16 cellular contexts compared by ENCODE assay signal in genomic region chr13:75764251-75764650, GRCh38.
A peak's percentile ranks its signal among the peaks of the same experiment; 100 is the strongest.
DNase-seq lines count a peak whose midpoint lies in the region; ATAC-seq and TF ChIP-seq lines count a peak whose summit lies in the region.
"Had no signal": no experiment of that assay in that cellular context is flagged by ENCODE, and none has a peak within 500 bp of the region (broad histone marks: within the 10 kb centered on the region; RNA-seq: fewer than 3 reads in every experiment).

No MANE protein-coding gene starts in this region.

- H3K27ac Mint-ChIP-seq in HFFc6 = peak overlapping the region; percentile 45
- peak overlapping the region; percentile 60 for H3K27ac Mint-ChIP-seq in osteocyte (ENCODE audit: unreplicated experiment)
- no peak overlapping the region for H3K27ac Mint-ChIP-seq in activated CD8-positive, alpha-beta memory T cell treated with anti-CD3 and anti-CD28 coated beads, Interleukin-2, amount 10 ng/mL, durations not matched to agents 7 days and 5 days
- H3K27ac Mint-ChIP-seq: activated T-helper 1 cell treated with anti-CD3 and anti-CD28 coated beads, Interleukin-12 subunit alpha, Interleukin-12 subunit beta, Interleukin-2, Interleukin-4 antibody, amounts not matched to agents 30 ng/mL and 10 ng/mL and 1 ng/mL, durations not matched to agents 14 hours and 24 hours and 36 hours; stimulated activated naive B cell treated with anti-CD40 and anti-IgM and Interleukin-4, amounts not matched to agents 10 μg/mL and 1 μg/mL and 100 μg/mL, for 72 hours had no signal

- H3K27me3 ChIP-seq in BE2C (no peaks in the 10 kb centered on the region), esophagus (ENCODE audit: control insufficient read depth in 1 of 2, insufficient read depth in 2 of 2, low read length in 2 of 2) (no peaks in the 10 kb centered on the region)
- H3K27me3 ChIP-seq: SJSA1, vagina had no signal

- no peak overlapping the region for H3K4me3 ChIP-seq in BE2C (ENCODE audit: low read depth, low read length)
- H3K4me3 ChIP-seq in esophagus (ENCODE audit: low read depth in 1 of 2, low read length in 2 of 2) = peak overlapping the region; percentile 42 to 60
- H3K4me3 ChIP-seq: SJSA1, vagina had no signal

- peak overlapping the region in 1 of 2 donors; percentile 64 for H3K27ac ChIP-seq in esophagus (ENCODE audit: low read depth in 2 of 2, low read length in 1 of 2)
- H3K27ac ChIP-seq: HL-60, SJSA1, vagina had no signal

- 83 to 84% methylated on average over 2 of the region's 2 CpGs for WGBS in esophagus, 2 donors

- H3K36me3 Mint-ChIP-seq in HFFc6 (ENCODE audit: low read depth) (peaks cover 59% of the 10 kb centered on the region), osteocyte (ENCODE audit: unreplicated experiment) (peaks cover 15% of the 10 kb centered on the region)
- H3K36me3 Mint-ChIP-seq in activated CD8-positive, alpha-beta memory T cell treated with anti-CD3 and anti-CD28 coated beads, Interleukin-2, amount 10 ng/mL, durations not matched to agents 7 days and 5 days = peaks cover 10% of the 10 kb centered on the region

- TF ChIP-seq CTCF in BE2C (IDR thresholded peaks at IDR 0.05; ENCODE audit: low read depth, low read length) (no peak), HFFc6 (IDR thresholded peaks at IDR 0.05) (no peak), osteocyte (IDR thresholded peaks at IDR 0.05) (no peak)

- H3K4me1 Mint-ChIP-seq in HFFc6 (ENCODE audit: low read depth) = peaks cover 90% of the 10 kb centered on the region
- peaks cover 63% of the 10 kb centered on the region for H3K4me1 Mint-ChIP-seq in osteocyte (ENCODE audit: unreplicated experiment)
- H3K4me1 Mint-ChIP-seq in activated CD8-positive, alpha-beta memory T cell treated with anti-CD3 and anti-CD28 coated beads, Interleukin-2, amount 10 ng/mL, durations not matched to agents 7 days and 5 days = peaks cover 29% of the 10 kb centered on the region

- CTCF ChIA-PET in activated CD8-positive, alpha-beta memory T cell treated with anti-CD3 and anti-CD28 coated beads, Interleukin-2, amount 10 ng/mL, durations not matched to agents 7 days and 5 days (lab: Charles Lee) = no interaction called here

- peaks cover 5% of the 10 kb centered on the region; the same call in 1 of the 2 replicates for H3K9me3 Mint-ChIP-seq in HFFc6
- H3K9me3 Mint-ChIP-seq in osteocyte (ENCODE audit: unreplicated experiment) = peaks cover 7% of the 10 kb centered on the region
- peaks cover 2% of the 10 kb centered on the region for H3K9me3 Mint-ChIP-seq in activated CD8-positive, alpha-beta memory T cell treated with anti-CD3 and anti-CD28 coated beads, Interleukin-2, amount 10 ng/mL, durations not matched to agents 7 days and 5 days (ENCODE audit: low read depth)
- H3K9me3 Mint-ChIP-seq: stimulated activated naive B cell treated with anti-CD40 and anti-IgM and Interleukin-4, amounts not matched to agents 10 μg/mL and 1 μg/mL and 100 μg/mL, for 72 hours had no signal

- H3K36me3 ChIP-seq in BE2C (no peaks in the 10 kb centered on the region), esophagus (ENCODE audit: control insufficient read depth in 2 of 2, insufficient read depth in 2 of 2, low read length in 1 of 2) (no peaks in the 10 kb centered on the region)
- H3K36me3 ChIP-seq: vagina had no signal

- no peak for ATAC-seq in HG02840 (IDR thresholded peaks at IDR 0.05; ENCODE audit: low FRiP score, unreplicated experiment)
- no peak for ATAC-seq in activated CD8-positive, alpha-beta memory T cell treated with anti-CD3 and anti-CD28 coated beads, Interleukin-2, amount 10 ng/mL, durations not matched to agents 7 days and 5 days
- ATAC-seq: stimulated activated naive B cell treated with anti-CD40 and anti-IgM and Interleukin-4, amounts not matched to agents 10 μg/mL and 1 μg/mL and 100 μg/mL, for 72 hours had no signal

- H3K4me1 ChIP-seq in BE2C (peaks cover 12% of the 10 kb centered on the region; the same call in 1 of the 2 replicates), esophagus (ENCODE audit: control insufficient read depth in 2 of 2, insufficient read depth in 2 of 2, low read length in 1 of 2) (no peaks in the 10 kb centered on the region)

- H3K4me3 Mint-ChIP-seq in HFFc6 (peak overlapping the region; percentile 49; the same call in 1 of the 2 replicates), osteocyte (ENCODE audit: unreplicated experiment) (no peak overlapping the region)
- no peak overlapping the region for H3K4me3 Mint-ChIP-seq in activated CD8-positive, alpha-beta memory T cell treated with anti-CD3 and anti-CD28 coated beads, Interleukin-2, amount 10 ng/mL, durations not matched to agents 7 days and 5 days
- H3K4me3 Mint-ChIP-seq: activated T-helper 1 cell treated with anti-CD3 and anti-CD28 coated beads, Interleukin-12 subunit alpha, Interleukin-12 subunit beta, Interleukin-2, Interleukin-4 antibody, amounts not matched to agents 30 ng/mL and 10 ng/mL and 1 ng/mL, durations not matched to agents 14 hours and 24 hours and 36 hours; stimulated activated naive B cell treated with anti-CD40 and anti-IgM and Interleukin-4, amounts not matched to agents 10 μg/mL and 1 μg/mL and 100 μg/mL, for 72 hours had no signal

- DNase-seq in BE2C (peak; percentile 28), HFFc6 (no peak), osteocyte (ENCODE audit: extremely low spot score, unreplicated experiment) (no peak), AG08395 (ENCODE audit: low spot score) (no peak), occipital lobe (lab: John Stamatoyannopoulos, UW) (no peak)
- no peak for DNase-seq in activated CD8-positive, alpha-beta memory T cell treated with anti-CD3 and anti-CD28 coated beads, Interleukin-2, amount 10 ng/mL, durations not matched to agents 7 days and 5 days
- DNase-seq: AML-193; amygdala; DMS79; stimulated activated naive B cell treated with anti-CD40 and anti-IgM and Interleukin-4, amounts not matched to agents 10 μg/mL and 1 μg/mL and 100 μg/mL, for 72 hours had no signal

- H3K9me3 ChIP-seq in BE2C = no peaks in the 10 kb centered on the region
- H3K9me3 ChIP-seq in esophagus (ENCODE audit: control insufficient read depth in 2 of 2, insufficient read depth in 1 of 2, low read depth in 1 of 2, low read length in 1 of 2) = no peaks in the 10 kb centered on the region
- H3K9me3 ChIP-seq: SJSA1, vagina had no signal

- peaks cover 33% of the 10 kb centered on the region for H3K27me3 Mint-ChIP-seq in HFFc6 (ENCODE audit: insufficient read depth)
- H3K27me3 Mint-ChIP-seq in osteocyte (ENCODE audit: unreplicated experiment) = no peaks in the 10 kb centered on the region
- H3K27me3 Mint-ChIP-seq in activated CD8-positive, alpha-beta memory T cell treated with anti-CD3 and anti-CD28 coated beads, Interleukin-2, amount 10 ng/mL, durations not matched to agents 7 days and 5 days = no peaks in the 10 kb centered on the region
- H3K27me3 Mint-ChIP-seq: stimulated activated naive B cell treated with anti-CD40 and anti-IgM and Interleukin-4, amounts not matched to agents 10 μg/mL and 1 μg/mL and 100 μg/mL, for 72 hours had no signal
